Comparison of ENCODE assay signal across 11 cellular contexts in genomic region chr11:119974467-119974866, GRCh38.
"Had no signal": no experiment of that assay in that cellular context is flagged by ENCODE, and none has a peak within 500 bp of the region (broad histone marks: within the 10 kb centered on the region; RNA-seq: fewer than 3 reads in every experiment).

No MANE protein-coding gene starts in this region.

- DNase-seq: activated CD4-positive, alpha-beta T cell treated with anti-CD3 and anti-CD28 coated beads for 36 hours; activated CD8-positive, alpha-beta memory T cell treated with anti-CD3 and anti-CD28 coated beads, Interleukin-2, amount 50 U/mL, for 4 hours; activated CD8-positive, alpha-beta T cell treated with anti-CD3 and anti-CD28 coated beads for 36 hours; activated naive CD4-positive, alpha-beta T cell treated with anti-CD3 and anti-CD28 coated beads for 36 hours; immature natural killer cell; nephron progenitor cell; ovary; T1000; WERI-Rb-1 had no signal

- H3K27ac ChIP-seq: gastroesophageal sphincter, ovary, skin epidermis had no signal

- H3K36me3 ChIP-seq: gastroesophageal sphincter, ovary, WERI-Rb-1 had no signal

- H3K9me3 ChIP-seq: ovary had no signal

- H3K4me3 ChIP-seq: gastroesophageal sphincter, ovary, skin epidermis had no signal

- ATAC-seq: activated CD4-positive, alpha-beta T cell treated with anti-CD3 and anti-CD28 coated beads for 36 hours; activated CD8-positive, alpha-beta T cell treated with anti-CD3 and anti-CD28 coated beads for 36 hours; gastroesophageal sphincter had no signal

- H3K4me1 ChIP-seq: gastroesophageal sphincter had no signal

- H3K27me3 ChIP-seq: ovary had no signal
